ENCODE assay signal across 27 cellular contexts in genomic region chr4:22454955-22455354, GRCh38.
DNase-seq lines count a peak whose midpoint lies in the region; ATAC-seq and TF ChIP-seq lines count a peak whose summit lies in the region.
"Had no signal": no experiment of that assay in that cellular context is flagged by ENCODE, and none has a peak within 500 bp of the region (broad histone marks: within the 10 kb centered on the region; RNA-seq: fewer than 3 reads in every experiment).

No MANE protein-coding gene starts in this region.

- intact Hi-C loops in Right ventricle myocardium superior (cut with DNase I): no loop called here

- H3K9ac ChIP-seq in MM.1S (ENCODE audit: low read length): no peak overlapping the region

- H3K27me3 ChIP-seq in right atrium auricular region (no peaks in the 10 kb centered on the region), MM.1S (replicated peaks; ENCODE audit: insufficient read depth, low read length) (no peaks in the 10 kb centered on the region)
- H3K27me3 ChIP-seq: heart left ventricle, neutrophil, vagina had no signal

- peak overlapping the region; percentile 49 for H3K27ac Mint-ChIP-seq in mesothelial cell of epicardium
- H3K27ac Mint-ChIP-seq: activated CD8-positive, alpha-beta T cell treated with anti-CD3 and anti-CD28 coated beads for 36 hours; activated naive CD4-positive, alpha-beta T cell treated with anti-CD3 and anti-CD28 coated beads, Interleukin-2, amount 50 U/mL, for 24 hours; activated T-helper 17 cell treated with anti-CD3 and anti-CD28 coated beads, Interleukin-2, amount 50 U/mL, for 72 hours; B cell; CD8-positive, alpha-beta T cell; HFFc6; memory B cell; stimulated activated naive CD8-positive, alpha-beta T cell treated with anti-CD3 and anti-CD28 coated beads, Interleukin-15, amount 100 ng/mL, for 72 hours; T-helper 17 cell had no signal

- H3K27me3 Mint-ChIP-seq in mesothelial cell of epicardium (ENCODE audit: low read depth): no peaks in the 10 kb centered on the region
- H3K27me3 Mint-ChIP-seq: activated CD8-positive, alpha-beta T cell treated with anti-CD3 and anti-CD28 coated beads for 36 hours; activated naive CD4-positive, alpha-beta T cell treated with anti-CD3 and anti-CD28 coated beads, Interleukin-2, amount 50 U/mL, for 24 hours; activated T-helper 17 cell treated with anti-CD3 and anti-CD28 coated beads, Interleukin-2, amount 50 U/mL, for 72 hours; B cell; memory B cell; stimulated activated naive CD8-positive, alpha-beta T cell treated with anti-CD3 and anti-CD28 coated beads, Interleukin-15, amount 100 ng/mL, for 72 hours; T-helper 17 cell had no signal

- peak; percentile 71 for ATAC-seq in Right ventricle myocardium superior (ENCODE audit: poor library complexity)
- ATAC-seq: activated CD8-positive, alpha-beta T cell treated with anti-CD3 and anti-CD28 coated beads for 36 hours; activated T-helper 17 cell treated with anti-CD3 and anti-CD28 coated beads, Interleukin-2, amount 50 U/mL, for 72 hours; CD8-positive, alpha-beta T cell; stimulated activated naive CD8-positive, alpha-beta T cell treated with anti-CD3 and anti-CD28 coated beads, Interleukin-15, amount 100 ng/mL, for 72 hours; T-helper 17 cell had no signal

- H3K79me2 ChIP-seq in MM.1S (ENCODE audit: low read length): no peaks in the 10 kb centered on the region

- peaks cover 6% of the 10 kb centered on the region for H3K36me3 Mint-ChIP-seq in mesothelial cell of epicardium
- H3K36me3 Mint-ChIP-seq: activated naive CD4-positive, alpha-beta T cell treated with anti-CD3 and anti-CD28 coated beads, Interleukin-2, amount 50 U/mL, for 24 hours; CD8-positive, alpha-beta T cell; memory B cell had no signal

- no peak overlapping the region for H3K4me3 ChIP-seq in right atrium auricular region
- H3K4me3 ChIP-seq in fibroblast of pulmonary artery (replicated peaks; ENCODE audit: low read depth, low read length): no peak overlapping the region
- no peak overlapping the region for H3K4me3 ChIP-seq in foreskin fibroblast (ENCODE audit: low read depth in 1 of 2, low read length in 2 of 2)
- no peak overlapping the region for H3K4me3 ChIP-seq in MM.1S (ENCODE audit: low read length)
- H3K4me3 ChIP-seq: heart left ventricle, smooth muscle cell, vagina had no signal

- no peak overlapping the region for H3K4me3 Mint-ChIP-seq in mesothelial cell of epicardium
- H3K4me3 Mint-ChIP-seq: activated CD8-positive, alpha-beta T cell treated with anti-CD3 and anti-CD28 coated beads for 36 hours; activated naive CD4-positive, alpha-beta T cell treated with anti-CD3 and anti-CD28 coated beads, Interleukin-2, amount 50 U/mL, for 24 hours; activated T-helper 17 cell treated with anti-CD3 and anti-CD28 coated beads, Interleukin-2, amount 50 U/mL, for 72 hours; B cell; CD8-positive, alpha-beta T cell; HFFc6; memory B cell; stimulated activated naive CD8-positive, alpha-beta T cell treated with anti-CD3 and anti-CD28 coated beads, Interleukin-15, amount 100 ng/mL, for 72 hours; T-helper 17 cell had no signal

- no peaks in the 10 kb centered on the region for H3K9me3 Mint-ChIP-seq in mesothelial cell of epicardium
- H3K9me3 Mint-ChIP-seq: activated CD8-positive, alpha-beta T cell treated with anti-CD3 and anti-CD28 coated beads for 36 hours; activated naive CD4-positive, alpha-beta T cell treated with anti-CD3 and anti-CD28 coated beads, Interleukin-2, amount 50 U/mL, for 24 hours; activated T-helper 17 cell treated with anti-CD3 and anti-CD28 coated beads, Interleukin-2, amount 50 U/mL, for 72 hours; CD8-positive, alpha-beta T cell; HFFc6; stimulated activated naive CD8-positive, alpha-beta T cell treated with anti-CD3 and anti-CD28 coated beads, Interleukin-15, amount 100 ng/mL, for 72 hours had no signal

- H3K9me3 ChIP-seq in right atrium auricular region: no peaks in the 10 kb centered on the region
- H3K9me3 ChIP-seq in MM.1S (replicated peaks; ENCODE audit: insufficient read depth, low read length): no peaks in the 10 kb centered on the region
- H3K9me3 ChIP-seq: heart left ventricle, neutrophil, vagina had no signal

- H3K4me1 ChIP-seq in right atrium auricular region (peaks cover 0 to 8% of the 10 kb centered on the region in 2 donors), MM.1S (ENCODE audit: low read length) (no peaks in the 10 kb centered on the region)
- H3K4me1 ChIP-seq: vagina had no signal

- no peaks in the 10 kb centered on the region for H3K9me2 ChIP-seq in MM.1S (replicated peaks; ENCODE audit: insufficient read depth, low read length)

- no peak overlapping the region for H2AFZ ChIP-seq in MM.1S (ENCODE audit: low read length)

- DNase-seq in Right ventricle myocardium superior (no peak), right atrium auricular region (ENCODE audit: low spot score) (no peak), fibroblast of pulmonary artery (ENCODE audit: low read depth) (peak; percentile 27), mesothelial cell of epicardium (ENCODE audit: low spot score in 2 of 2, unreplicated experiment in 2 of 2) (no peak), NCI-H82 treated with DMSO at 0.1 percent for 48 hours (lab: John Stamatoyannopoulos, UW; ENCODE audit: unreplicated experiment) (no peak), NCI-H1694 treated with DMSO at 0.1 percent for 48 hours (lab: John Stamatoyannopoulos, UW) (no peak), foreskin fibroblast (no peak), MM.1S (no peak)
- DNase-seq: activated CD8-positive, alpha-beta T cell treated with anti-CD3 and anti-CD28 coated beads for 36 hours; CD8-positive, alpha-beta T cell; cerebellar nuclear complex; heart left ventricle; HFFc6; NCI-H1092 treated with DMSO at 0.1 percent for 48 hours; NCI-H1930; NCI-H345; stimulated activated CD4-positive, alpha-beta T cell treated with anti-CD3 and anti-CD28 coated beads, Interleukin-1b, Interleukin-23, amount 100 ng/mL, for 48 hours; stimulated activated CD8-positive, alpha-beta memory T cell treated with anti-CD3 and anti-CD28 coated beads, Interleukin-4, amount 100 ng/mL, for 48 hours; stimulated activated naive CD8-positive, alpha-beta T cell treated with anti-CD3 and anti-CD28 coated beads, Interleukin-15, amount 100 ng/mL, for 72 hours; T-helper 17 cell had no signal

- no peaks in the 10 kb centered on the region for H3F3A ChIP-seq in MM.1S (ENCODE audit: insufficient read depth, low read length)

- H3K27ac ChIP-seq in right atrium auricular region: no peak overlapping the region
- H3K27ac ChIP-seq in MM.1S (ENCODE audit: low read length): no peak overlapping the region
- H3K27ac ChIP-seq: heart left ventricle, neutrophil, vagina had no signal

- peaks cover 37% of the 10 kb centered on the region for H3K4me1 Mint-ChIP-seq in mesothelial cell of epicardium
- H3K4me1 Mint-ChIP-seq: activated naive CD4-positive, alpha-beta T cell treated with anti-CD3 and anti-CD28 coated beads, Interleukin-2, amount 50 U/mL, for 24 hours; activated T-helper 17 cell treated with anti-CD3 and anti-CD28 coated beads, Interleukin-2, amount 50 U/mL, for 72 hours; B cell; memory B cell; stimulated activated naive CD8-positive, alpha-beta T cell treated with anti-CD3 and anti-CD28 coated beads, Interleukin-15, amount 100 ng/mL, for 72 hours; T-helper 17 cell had no signal

- no peaks in the 10 kb centered on the region for H4K20me1 ChIP-seq in MM.1S (ENCODE audit: insufficient read depth, low read length)

- H3K36me3 ChIP-seq in right atrium auricular region (no peaks in the 10 kb centered on the region), MM.1S (replicated peaks; ENCODE audit: insufficient read depth, low read length) (no peaks in the 10 kb centered on the region)
- H3K36me3 ChIP-seq: heart left ventricle, neutrophil, vagina had no signal

- TF ChIP-seq CTCF in right atrium auricular region (IDR thresholded peaks at IDR 0.05) (no peak), fibroblast of pulmonary artery (IDR thresholded peaks at IDR 0.05; ENCODE audit: low read length, missing control alignments) (no peak), mesothelial cell of epicardium (IDR thresholded peaks at IDR 0.05; ENCODE audit: unreplicated experiment) (no peak), foreskin fibroblast (IDR thresholded peaks at IDR 0.05; ENCODE audit: low read depth, low read length) (no peak), MM.1S (IDR thresholded peaks at IDR 0.05; ENCODE audit: low read length) (no peak)

- no peak overlapping the region for H3K4me2 ChIP-seq in MM.1S (ENCODE audit: low read depth, low read length)
- H3K4me2 ChIP-seq: smooth muscle cell had no signal
